ENCODE assay signal across 2 cellular contexts in genomic region chr10:78367751-78368150, GRCh38.
TF ChIP-seq lines count a peak whose summit lies in the region.

No MANE protein-coding gene starts in this region.

TF ChIP-seq in H1, 55 proteins besides CTCF, POLR2A, EP300 and RAD21:
- TF ChIP-seq KDM4A (IDR thresholded peaks at IDR 0.05; ENCODE audit: low read depth, low read length, severe bottlenecking) (no peak), HDAC2 (IDR thresholded peaks at IDR 0.05; ENCODE audit: borderline replicate concordance in 1 of 2, low read depth in 2 of 2, low read length in 2 of 2) (no peak), SP1 (IDR thresholded peaks at IDR 0.05; ENCODE audit: low read depth, low read length) (no peak), TCF12 (IDR thresholded peaks at IDR 0.05; ENCODE audit: low read depth, low read length) (no peak), CBX5 (IDR thresholded peaks at IDR 0.05; ENCODE audit: low read depth, low read length) (no peak), GTF2F1 (IDR thresholded peaks at IDR 0.05; ENCODE audit: borderline replicate concordance, low read depth, low read length) (no peak), CBX8 (IDR thresholded peaks at IDR 0.05; ENCODE audit: borderline replicate concordance, low read depth, low read length) (no peak), ATF2 (IDR thresholded peaks at IDR 0.05; ENCODE audit: low read length) (no peak)
- TF ChIP-seq, protein P1, sequence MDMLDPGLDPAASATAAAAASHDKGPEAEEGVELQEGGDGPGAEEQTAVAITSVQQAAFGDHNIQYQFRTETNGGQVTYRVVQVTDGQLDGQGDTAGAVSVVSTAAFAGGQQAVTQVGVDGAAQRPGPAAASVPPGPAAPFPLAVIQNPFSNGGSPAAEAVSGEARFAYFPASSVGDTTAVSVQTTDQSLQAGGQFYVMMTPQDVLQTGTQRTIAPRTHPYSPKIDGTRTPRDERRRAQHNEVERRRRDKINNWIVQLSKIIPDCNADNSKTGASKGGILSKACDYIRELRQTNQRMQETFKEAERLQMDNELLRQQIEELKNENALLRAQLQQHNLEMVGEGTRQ (IDR thresholded peaks at IDR 0.05; ENCODE audit: low read length): no peak

TF ChIP-seq in GM23338, 12 proteins besides CTCF, POLR2A, EP300 and RAD21:
- TF ChIP-seq ZNF462 (CRISPR knock-in tag; IDR thresholded peaks at IDR 0.05): no peak
- no peak for TF ChIP-seq REST (IDR thresholded peaks at IDR 0.05; ENCODE audit: unreplicated experiment)
- TF ChIP-seq CREB1 (CRISPR knock-in tag; IDR thresholded peaks at IDR 0.05; ENCODE audit: low read depth): no peak
- no peak for TF ChIP-seq EZH2phosphoT487 (IDR thresholded peaks at IDR 0.05; ENCODE audit: unreplicated experiment)
- TF ChIP-seq STAT1 (IDR thresholded peaks at IDR 0.05; ENCODE audit: unreplicated experiment): no peak
- TF ChIP-seq JUNB (IDR thresholded peaks at IDR 0.05; ENCODE audit: unreplicated experiment): no peak
- TF ChIP-seq, protein P2, sequence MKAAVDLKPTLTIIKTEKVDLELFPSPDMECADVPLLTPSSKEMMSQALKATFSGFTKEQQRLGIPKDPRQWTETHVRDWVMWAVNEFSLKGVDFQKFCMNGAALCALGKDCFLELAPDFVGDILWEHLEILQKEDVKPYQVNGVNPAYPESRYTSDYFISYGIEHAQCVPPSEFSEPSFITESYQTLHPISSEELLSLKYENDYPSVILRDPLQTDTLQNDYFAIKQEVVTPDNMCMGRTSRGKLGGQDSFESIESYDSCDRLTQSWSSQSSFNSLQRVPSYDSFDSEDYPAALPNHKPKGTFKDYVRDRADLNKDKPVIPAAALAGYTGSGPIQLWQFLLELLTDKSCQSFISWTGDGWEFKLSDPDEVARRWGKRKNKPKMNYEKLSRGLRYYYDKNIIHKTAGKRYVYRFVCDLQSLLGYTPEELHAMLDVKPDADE (IDR thresholded peaks at IDR 0.05): no peak
- TF ChIP-seq POLR2AphosphoS5 (IDR thresholded peaks at IDR 0.05; ENCODE audit: low read depth): no peak
- no peak for TF ChIP-seq EZH2 (IDR thresholded peaks at IDR 0.05; ENCODE audit: low read depth, unreplicated experiment)
- no peak for TF ChIP-seq NANOG (IDR thresholded peaks at IDR 0.05; ENCODE audit: borderline replicate concordance)
- no peak for TF ChIP-seq ZNF331 (CRISPR knock-in tag; IDR thresholded peaks at IDR 0.05; ENCODE audit: low read depth)
- TF ChIP-seq ZNF114 (CRISPR knock-in tag; IDR thresholded peaks at IDR 0.05): no peak
TF ChIP-seq in GM23338: peak in this region for 0.
